In genomic region chr6:142617158-142617557, GRCh38 we compare ENCODE assay signal across 23 cellular contexts.
"Had no signal": no experiment of that assay in that cellular context is flagged by ENCODE, and none has a peak within 500 bp of the region (broad histone marks: within the 10 kb centered on the region; RNA-seq: fewer than 3 reads in every experiment).

No MANE protein-coding gene starts in this region.

- DNase-seq: effector CD8-positive, alpha-beta T cell; endodermal cell; gastrocnemius medialis; head of caudate nucleus; kidney; mesendoderm; naive thymus-derived CD8-positive, alpha-beta T cell; occipital lobe; ovary; psoas muscle; right cardiac atrium; sigmoid colon; stimulated activated CD4-positive, alpha-beta T cell treated with anti-CD3 and anti-CD28 coated beads, Interleukin-2, amount 100 ng/mL, for 24 hours; stimulated activated CD4-positive, alpha-beta T cell treated with anti-CD3 and anti-CD28 coated beads, Interleukin-4, amount 100 ng/mL, for 24 hours; stimulated activated naive CD8-positive, alpha-beta T cell treated with anti-CD3 and anti-CD28 coated beads, Interleukin-15, Interleukin-2, amounts not matched to agents 100 U/mL and 50 U/mL, for 24 hours; substantia nigra; testis; tibial artery had no signal

- H3K9me3 Mint-ChIP-seq: endodermal cell; stimulated activated effector memory CD8-positive, alpha-beta T cell treated with anti-CD3 and anti-CD28 coated beads, Interleukin-12 subunit alpha, Interleukin-12 subunit beta, amount 100 ng/mL, for 72 hours; type B pancreatic cell had no signal

- H3K27me3 ChIP-seq: gastrocnemius medialis, ovary, sigmoid colon, testis, tibial artery had no signal

- H3K4me3 Mint-ChIP-seq: dendritic cell treated with granulocyte-macrophage colony-stimulating factor and Interleukin-4, amounts not matched to agents 40 ng/mL and 50 ng/mL, for 4 days; endodermal cell; naive thymus-derived CD8-positive, alpha-beta T cell; stimulated activated effector memory CD8-positive, alpha-beta T cell treated with anti-CD3 and anti-CD28 coated beads, Interleukin-12 subunit alpha, Interleukin-12 subunit beta, amount 100 ng/mL, for 72 hours; type B pancreatic cell had no signal

- H3K4me3 ChIP-seq: gastrocnemius medialis, ovary, psoas muscle, sigmoid colon, testis, tibial artery had no signal

- H3K4me1 ChIP-seq: gastrocnemius medialis, psoas muscle, sigmoid colon, testis, tibial artery had no signal

- H3K36me3 Mint-ChIP-seq: stimulated activated effector memory CD8-positive, alpha-beta T cell treated with anti-CD3 and anti-CD28 coated beads, Interleukin-12 subunit alpha, Interleukin-12 subunit beta, amount 100 ng/mL, for 72 hours; type B pancreatic cell had no signal

- FAIRE-seq: colon, kidney had no signal

- H3K36me3 ChIP-seq: gastrocnemius medialis, ovary, sigmoid colon, tibial artery had no signal

- ATAC-seq: gastrocnemius medialis; left lobe of liver; naive thymus-derived CD8-positive, alpha-beta T cell; psoas muscle; right cardiac atrium; stimulated activated effector memory CD8-positive, alpha-beta T cell treated with anti-CD3 and anti-CD28 coated beads, Interleukin-12 subunit alpha, Interleukin-12 subunit beta, amount 100 ng/mL, for 72 hours; stimulated activated naive CD8-positive, alpha-beta T cell treated with anti-CD3 and anti-CD28 coated beads, Interleukin-15, Interleukin-2, amounts not matched to agents 100 U/mL and 50 U/mL, for 24 hours had no signal

- H3K4me1 Mint-ChIP-seq: stimulated activated effector memory CD8-positive, alpha-beta T cell treated with anti-CD3 and anti-CD28 coated beads, Interleukin-12 subunit alpha, Interleukin-12 subunit beta, amount 100 ng/mL, for 72 hours had no signal

- H3K27ac Mint-ChIP-seq: dendritic cell treated with granulocyte-macrophage colony-stimulating factor and Interleukin-4, amounts not matched to agents 40 ng/mL and 50 ng/mL, for 4 days; endodermal cell; naive thymus-derived CD8-positive, alpha-beta T cell; stimulated activated effector memory CD8-positive, alpha-beta T cell treated with anti-CD3 and anti-CD28 coated beads, Interleukin-12 subunit alpha, Interleukin-12 subunit beta, amount 100 ng/mL, for 72 hours; type B pancreatic cell had no signal

- H3K9me3 ChIP-seq: gastrocnemius medialis, ovary, psoas muscle, testis, tibial artery had no signal

- H3K27ac ChIP-seq: gastrocnemius medialis, ovary, psoas muscle, sigmoid colon, testis, tibial artery had no signal

- H3K27me3 Mint-ChIP-seq: dendritic cell treated with granulocyte-macrophage colony-stimulating factor and Interleukin-4, amounts not matched to agents 40 ng/mL and 50 ng/mL, for 4 days had no signal
